7 cellular contexts compared by ENCODE assay signal in the genomic region with DNA sequence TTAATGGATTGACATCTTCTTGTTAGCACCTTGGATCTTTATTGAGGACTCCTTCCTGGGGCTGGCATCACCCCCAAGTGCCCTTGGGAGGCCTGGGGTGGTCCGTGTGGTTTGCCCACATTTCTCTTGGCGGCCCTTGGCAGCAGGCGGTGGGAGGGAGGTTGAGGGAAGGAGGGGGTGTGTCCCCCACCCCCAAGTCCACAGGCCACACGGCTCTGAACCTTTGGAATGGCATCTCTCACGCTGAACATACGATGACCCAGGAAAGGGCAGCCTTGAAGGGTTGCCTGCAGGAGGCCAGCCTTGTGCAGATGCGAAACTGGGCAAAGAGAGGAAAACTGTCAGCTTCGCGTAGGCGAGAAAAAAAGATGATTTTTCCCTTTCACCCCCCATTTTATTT.
"Had no signal": no experiment of that assay in that cellular context is flagged by ENCODE, and none has a peak within 500 bp of the region (broad histone marks: within the 10 kb centered on the region; RNA-seq: fewer than 3 reads in every experiment).

No MANE protein-coding gene starts in this region.

- H3K27ac Mint-ChIP-seq: GM23338, HFFc6 had no signal

- H3K9me3 Mint-ChIP-seq: GM23338, HFFc6 had no signal

- H3K4me1 Mint-ChIP-seq: GM23338 had no signal

- DNase-seq: H7, HFFc6, IMR-90, KG1 had no signal

- ATAC-seq: GM23338, HCT116, K562 had no signal

- H3K4me3 Mint-ChIP-seq: GM23338, HFFc6 had no signal
